12 cellular contexts compared by ENCODE assay signal in the genomic region with DNA sequence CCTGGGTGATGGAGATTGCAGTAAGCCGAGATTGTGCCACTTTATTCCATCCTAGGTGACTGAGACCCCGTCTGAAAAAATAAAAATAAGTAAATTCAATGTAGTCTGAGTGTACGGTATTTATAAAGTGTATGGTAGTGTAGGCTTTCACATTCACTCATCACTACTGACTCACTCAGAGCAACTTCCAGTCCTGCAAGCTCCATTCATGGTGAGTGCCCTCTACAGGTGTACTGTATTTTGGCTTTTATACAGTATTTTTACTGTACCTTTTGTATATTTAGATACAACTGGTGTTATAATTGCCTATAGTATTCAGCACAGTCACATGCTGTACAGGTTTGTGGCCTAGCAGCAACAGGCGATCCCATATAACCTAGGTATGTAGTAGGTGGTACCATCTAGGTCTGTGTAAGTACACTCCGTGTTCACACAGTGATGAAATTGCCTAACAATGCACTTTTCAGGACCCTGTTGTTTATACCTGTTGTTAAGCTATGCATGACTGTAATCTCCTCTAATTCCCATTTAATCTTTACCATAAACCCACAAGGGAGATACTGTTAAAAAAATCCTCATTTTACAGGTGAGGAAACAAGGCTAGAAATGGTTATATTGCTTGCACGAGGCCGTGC.
A peak's percentile ranks its signal among the peaks of the same experiment; 100 is the strongest.
DNase-seq lines count a peak whose midpoint lies in the region; ATAC-seq and TF ChIP-seq lines count a peak whose summit lies in the region.
"Had no signal": no experiment of that assay in that cellular context is flagged by ENCODE, and none has a peak within 500 bp of the region (broad histone marks: within the 10 kb centered on the region; RNA-seq: fewer than 3 reads in every experiment).

No MANE protein-coding gene starts in this region.

- TF ChIP-seq CTCF in GM13976 (IDR thresholded peaks at IDR 0.05; ENCODE audit: borderline replicate concordance, control extremely low read depth, extremely low read depth, insufficient read depth, missing control alignments) (peak; percentile 17), NB4 (IDR thresholded peaks at IDR 0.05; ENCODE audit: low read depth, low read length) (no peak), epithelial cell of esophagus (IDR thresholded peaks at IDR 0.05; ENCODE audit: insufficient read depth, low read depth, low read length, missing control alignments) (peak; percentile 60)

- no peak for ATAC-seq in GM18870 (IDR thresholded peaks at IDR 0.05; ENCODE audit: unreplicated experiment)
- ATAC-seq: WTC11 had no signal

- TF ChIP-seq POLR2A in NB4 (IDR thresholded peaks at IDR 0.05; ENCODE audit: extremely low read depth, insufficient read length), result no peak

- H3K4me3 ChIP-seq in NB4 (ENCODE audit: low read depth, low read length) (no peak overlapping the region), epithelial cell of esophagus (ENCODE audit: low read length) (no peak overlapping the region)

- DNase-seq in ACHN, result peak; percentile 35
- DNase-seq in GM13976 (ENCODE audit: low spot score), result peak; percentile 26
- peak; percentile 7 for DNase-seq in NB4 (ENCODE audit: low read depth)
- peak; percentile 70 for DNase-seq in epithelial cell of esophagus (ENCODE audit: low read depth)
- no peak for DNase-seq in amygdala (lab: John Stamatoyannopoulos, UW)
- DNase-seq in NCI-H2029 (lab: John Stamatoyannopoulos, UW), result no peak
- DNase-seq in NCI-H1436 treated with DMSO at 0.1 percent for 48 hours (lab: John Stamatoyannopoulos, UW), result no peak
- DNase-seq: activated naive CD8-positive, alpha-beta T cell treated with anti-CD3 and anti-CD28 coated beads, Interleukin-2, amount 10 ng/mL, durations not matched to agents 7 days and 5 days; CD8-positive, alpha-beta memory T cell; nephron progenitor cell had no signal

- in situ Hi-C loops in ACHN (cut with HindIII; ENCODE audit: low pct_ligation_motif_present, low pct_unique_long_range_greater_than_20kb, low sequenced_read_pairs) (no loop called here), GM13976 (cut with MboI; ENCODE audit: low sequenced_read_pairs, unreplicated experiment) (no loop called here)

Comparison
In these comparisons a context has a peak if more than half of its experiments do, and no peak if none do; other contexts are left out.
1. DNase-seq: peak in ACHN (single experiment), GM13976 (single experiment), NB4 (single experiment) and epithelial cell of esophagus (single experiment); none in amygdala (0 of 56), NCI-H2029 (single experiment) and NCI-H1436 treated with DMSO at 0.1 percent for 48 hours (single experiment).